ENCODE assay signal across 29 cellular contexts in the genomic region with DNA sequence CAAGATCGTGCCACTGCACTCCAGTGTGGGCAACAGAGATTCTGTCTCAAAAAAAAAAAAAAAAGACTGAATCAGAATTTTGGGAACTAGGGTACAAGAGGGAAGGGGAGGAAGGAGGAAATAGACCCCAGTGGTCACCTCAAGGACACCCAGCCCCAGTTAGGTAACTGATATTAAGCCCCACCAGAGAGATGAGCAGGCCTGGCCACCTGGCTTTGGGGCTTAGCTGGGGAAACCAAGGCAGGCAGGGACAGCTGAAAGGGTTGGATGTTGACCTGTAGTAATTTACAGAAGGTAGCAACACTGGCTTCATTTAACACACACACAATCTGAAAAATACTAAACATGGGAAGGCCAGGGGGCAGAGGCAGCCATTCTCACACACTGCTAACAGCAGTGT. TPM values are rescaled to one million over a fixed set of nuclear protein-coding genes. Genes with fewer than 3 reads are reported as not detected.
"Had no signal": no experiment of that assay in that cellular context is flagged by ENCODE, and none has a peak within 500 bp of the region (broad histone marks: within the 10 kb centered on the region; RNA-seq: fewer than 3 reads in every experiment).

No MANE protein-coding gene starts in this region.

- H3K4me3 ChIP-seq: ascending aorta, cardiac muscle cell had no signal

- FAIRE-seq: TTC549 had no signal

- H3K27me3 ChIP-seq: ascending aorta, cardiac muscle cell had no signal

- DNase-seq: activated CD4-positive, alpha-beta memory T cell treated with anti-CD3 and anti-CD28 coated beads, Interleukin-2, amount 10 ng/mL, durations not matched to agents 7 days and 5 days; activated CD4-positive, alpha-beta T cell treated with anti-CD3 and anti-CD28 coated beads for 4 hours; activated CD8-positive, alpha-beta memory T cell treated with anti-CD3 and anti-CD28 coated beads for 24 hours; activated CD8-positive, alpha-beta memory T cell treated with anti-CD3 and anti-CD28 coated beads, Interleukin-2, amount 10 ng/mL, durations not matched to agents 7 days and 5 days; activated CD8-positive, alpha-beta memory T cell treated with anti-CD3 and anti-CD28 coated beads, Interleukin-2, amount 50 U/mL, for 48 hours; activated effector memory CD4-positive, alpha-beta T cell treated with anti-CD3 and anti-CD28 coated beads, Interleukin-2, amount 50 U/mL, for 16 hours; activated naive CD4-positive, alpha-beta T cell; activated naive CD4-positive, alpha-beta T cell treated with anti-CD3 and anti-CD28 coated beads, Interleukin-2, amount 50 U/mL, for 16 hours; activated naive CD8-positive, alpha-beta T cell treated with anti-CD3 and anti-CD28 coated beads, Interleukin-2, amount 10 ng/mL, durations not matched to agents 7 days and 5 days; activated T-cell treated with anti-CD3 and anti-CD28 coated beads, Interleukin-2, amount 50 U/mL, for 48 hours; amygdala; NCI-H1105; NCI-H1417 treated with DMSO at 0.1 percent for 48 hours; NCI-H187 treated with DMSO at 0.1 percent for 48 hours; NCI-H2081; NCI-H2171 treated with DMSO at 0.1 percent for 48 hours; NCI-H2227 treated with DMSO at 0.1 percent for 48 hours; NCI-H446; NCI-H524 treated with DMSO at 0.1 percent for 48 hours; Right ventricle myocardium superior; SW 1271; T-helper 1 cell; T1000 had no signal

- H3K9me3 Mint-ChIP-seq: activated CD4-positive, alpha-beta memory T cell treated with anti-CD3 and anti-CD28 coated beads, Interleukin-2, amount 10 ng/mL, durations not matched to agents 7 days and 5 days; activated naive CD8-positive, alpha-beta T cell treated with anti-CD3 and anti-CD28 coated beads, Interleukin-2, amount 10 ng/mL, durations not matched to agents 7 days and 5 days; WTC11 had no signal

- H3K9me3 ChIP-seq: ascending aorta had no signal

- H3K27me3 Mint-ChIP-seq: activated CD4-positive, alpha-beta memory T cell treated with anti-CD3 and anti-CD28 coated beads, Interleukin-2, amount 10 ng/mL, durations not matched to agents 7 days and 5 days; activated CD8-positive, alpha-beta memory T cell treated with anti-CD3 and anti-CD28 coated beads, Interleukin-2, amount 10 ng/mL, durations not matched to agents 7 days and 5 days; activated naive CD8-positive, alpha-beta T cell treated with anti-CD3 and anti-CD28 coated beads, Interleukin-2, amount 10 ng/mL, durations not matched to agents 7 days and 5 days had no signal

- H3K27ac ChIP-seq: ascending aorta, cardiac muscle cell had no signal

- ATAC-seq: activated CD4-positive, CD25-positive, alpha-beta regulatory T cell treated with anti-CD3 and anti-CD28 coated beads, Interleukin-2, amount 50 U/mL, for 24 hours; activated CD8-positive, alpha-beta memory T cell treated with anti-CD3 and anti-CD28 coated beads, Interleukin-2, amount 10 ng/mL, durations not matched to agents 7 days and 5 days; WTC11 had no signal

- H3K4me3 Mint-ChIP-seq: activated CD4-positive, alpha-beta memory T cell treated with anti-CD3 and anti-CD28 coated beads, Interleukin-2, amount 10 ng/mL, durations not matched to agents 7 days and 5 days; activated CD8-positive, alpha-beta memory T cell treated with anti-CD3 and anti-CD28 coated beads, Interleukin-2, amount 10 ng/mL, durations not matched to agents 7 days and 5 days; activated naive CD8-positive, alpha-beta T cell treated with anti-CD3 and anti-CD28 coated beads, Interleukin-2, amount 10 ng/mL, durations not matched to agents 7 days and 5 days; WTC11 had no signal

- H3K27ac Mint-ChIP-seq: activated CD4-positive, alpha-beta memory T cell treated with anti-CD3 and anti-CD28 coated beads, Interleukin-2, amount 10 ng/mL, durations not matched to agents 7 days and 5 days; activated CD8-positive, alpha-beta memory T cell treated with anti-CD3 and anti-CD28 coated beads, Interleukin-2, amount 10 ng/mL, durations not matched to agents 7 days and 5 days; activated naive CD8-positive, alpha-beta T cell treated with anti-CD3 and anti-CD28 coated beads, Interleukin-2, amount 10 ng/mL, durations not matched to agents 7 days and 5 days; WTC11 had no signal

RNA-seq across cellular contexts. Expression of a gene that starts 37.5 kb away (rescaled TPM):
- total RNA-seq: activated CD4-positive, alpha-beta memory T cell treated with anti-CD3 and anti-CD28 coated beads, Interleukin-2, amount 10 ng/mL, durations not matched to agents 7 days and 5 days; activated CD8-positive, alpha-beta memory T cell treated with anti-CD3 and anti-CD28 coated beads, Interleukin-2, amount 10 ng/mL, durations not matched to agents 7 days and 5 days; activated naive CD8-positive, alpha-beta T cell treated with anti-CD3 and anti-CD28 coated beads, Interleukin-2, amount 10 ng/mL, durations not matched to agents 7 days and 5 days; cardiac muscle cell; T-helper 2 cell treated with Interferon-gamma antibody and Interleukin-4, amounts not matched to agents 100 ng/mL and 5 ng/mL, for 36 hours had no signal
